Comparison of ENCODE assay signal across 1 cellular context in genomic region chr16:31130899-31131298, GRCh38.
A peak's percentile ranks its signal among the peaks of the same experiment; 100 is the strongest.
TF ChIP-seq lines count a peak whose summit lies in the region.

No MANE protein-coding gene starts in this region.

TF ChIP-seq in K562, 482 proteins besides CTCF, POLR2A, EP300 and RAD21:
- peak; percentile 11; the same call in 1 of the 2 replicates for TF ChIP-seq RBFOX2 (IDR thresholded peaks at IDR 0.05; ENCODE audit: low read depth, low read length)
- no peak for TF ChIP-seq RBM17 (IDR thresholded peaks at IDR 0.05; ENCODE audit: borderline replicate concordance, low read depth, low read length)
TF ChIP-seq in K562: peak in this region for 1.
